Comparison of ENCODE assay signal across 1 cellular context in the genomic region with DNA sequence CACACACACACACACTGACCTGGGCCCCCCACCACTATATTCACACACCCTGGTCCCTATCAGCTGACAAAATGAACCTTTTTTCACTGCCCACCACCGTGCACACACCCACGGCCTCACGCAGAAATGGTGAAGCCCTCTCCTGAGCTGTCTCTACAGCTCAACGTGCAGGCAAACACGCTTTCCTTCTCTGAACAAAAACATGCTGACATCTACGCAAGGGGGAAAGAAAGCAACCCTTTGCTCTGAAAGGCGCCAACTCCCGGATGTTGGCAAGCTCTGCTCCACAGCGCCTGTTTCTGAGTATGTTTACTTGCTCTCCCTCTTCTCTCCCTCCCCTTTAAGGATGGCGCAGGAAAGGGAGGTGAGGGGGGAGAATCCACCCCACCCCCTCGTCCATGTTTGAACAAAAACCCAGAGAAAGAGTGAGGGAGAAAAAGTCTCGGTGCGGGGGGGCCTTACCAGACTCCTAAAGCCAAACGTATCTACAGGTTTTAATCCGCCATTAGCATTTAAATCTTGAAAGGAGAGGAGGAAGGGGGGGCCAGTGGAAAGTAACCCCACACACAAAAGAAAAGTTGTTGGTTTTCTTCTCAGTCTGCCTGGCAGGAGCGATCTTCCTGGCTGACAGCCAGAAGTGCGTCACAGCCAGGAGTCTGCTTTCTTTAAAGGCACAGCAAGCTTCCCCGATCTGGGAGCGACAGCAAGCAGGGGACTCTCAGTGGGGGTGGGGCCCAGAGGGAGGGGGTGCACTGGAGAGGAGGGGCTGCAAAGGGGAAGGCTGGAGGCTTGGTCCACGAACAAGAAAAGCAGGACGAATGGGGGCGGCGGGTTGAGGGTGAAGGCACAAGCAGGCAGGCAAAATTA.
TF ChIP-seq lines count a peak whose summit lies in the region.

No MANE protein-coding gene starts in this region.

TF ChIP-seq in HEK293, 187 proteins besides CTCF, POLR2A, EP300 and RAD21 (continued from another document):
- TF ChIP-seq ZFHX2 (tag by site-specific recombination; conservative IDR thresholded peaks at IDR 0.05) (peak; percentile 80), MEIS1 (CRISPR knock-in tag; IDR thresholded peaks at IDR 0.05; ENCODE audit: borderline replicate concordance) (no peak), OVOL3 (tag by site-specific recombination; IDR thresholded peaks at IDR 0.05) (no peak), ZNF239 (tag by site-specific recombination; IDR thresholded peaks at IDR 0.05) (no peak), ZNF175 (tag by site-specific recombination; IDR thresholded peaks at IDR 0.05) (no peak), ZNF701 (tag by site-specific recombination; IDR thresholded peaks at IDR 0.05) (no peak), TCF7L2 (IDR thresholded peaks at IDR 0.05; ENCODE audit: borderline replicate concordance, low read depth, low read length) (no peak), KLF16 (tag by site-specific recombination; IDR thresholded peaks at IDR 0.05) (peak; percentile 20; the same call in 1 of the 2 replicates), ZNF426 (tag by site-specific recombination; IDR thresholded peaks at IDR 0.05) (no peak), ZNF214 (tag by site-specific recombination; IDR thresholded peaks at IDR 0.05; ENCODE audit: borderline replicate concordance) (no peak), ZSCAN30 (tag by site-specific recombination; IDR thresholded peaks at IDR 0.05) (0 out of 2 replicates have a peak, but pooled peaks have one; percentile 39), ZNF544 (tag by site-specific recombination; IDR thresholded peaks at IDR 0.05) (no peak), REPIN1 (tag by site-specific recombination; IDR thresholded peaks at IDR 0.05; ENCODE audit: low read depth) (no peak), ZNF785 (tag by site-specific recombination; IDR thresholded peaks at IDR 0.05) (no peak), ZNF23 (tag by site-specific recombination; IDR thresholded peaks at IDR 0.05; ENCODE audit: borderline replicate concordance) (no peak), ZNF404 (tag by site-specific recombination; IDR thresholded peaks at IDR 0.05) (no peak), ZNF777 (tag by site-specific recombination; IDR thresholded peaks at IDR 0.05; ENCODE audit: borderline replicate concordance) (no peak), ZIC2 (tag by site-specific recombination; IDR thresholded peaks at IDR 0.05) (peak; percentile 81), ZNF24 (tag by site-specific recombination; IDR thresholded peaks at IDR 0.05) (no peak), ZNF366 (tag by site-specific recombination; conservative IDR thresholded peaks at IDR 0.05) (peak; percentile 75), ZBTB48 (tag by site-specific recombination; IDR thresholded peaks at IDR 0.05) (no peak), HOXC10 (CRISPR knock-in tag; IDR thresholded peaks at IDR 0.05) (no peak), ZNF311 (tag by site-specific recombination; IDR thresholded peaks at IDR 0.05; ENCODE audit: borderline replicate concordance) (no peak), ZNF521 (tag by site-specific recombination; IDR thresholded peaks at IDR 0.05) (no peak), ZFP3 (tag by site-specific recombination; IDR thresholded peaks at IDR 0.05; ENCODE audit: low read depth) (no peak), PRDM1 (tag by site-specific recombination; IDR thresholded peaks at IDR 0.05) (peak; percentile 88), ZNF707 (tag by site-specific recombination; IDR thresholded peaks at IDR 0.05) (no peak), ZNF221 (tag by site-specific recombination; IDR thresholded peaks at IDR 0.05; ENCODE audit: borderline replicate concordance) (no peak), GLIS2 (tag by site-specific recombination; IDR thresholded peaks at IDR 0.05) (peak; percentile 68), ZFP69B (tag by site-specific recombination; IDR thresholded peaks at IDR 0.05) (peak; percentile 96), ZNF621 (tag by site-specific recombination; IDR thresholded peaks at IDR 0.05) (no peak), KLF8 (tag by site-specific recombination; IDR thresholded peaks at IDR 0.05) (no peak), ZNF626 (tag by site-specific recombination; IDR thresholded peaks at IDR 0.05) (no peak)
- TF ChIP-seq, protein P1, sequence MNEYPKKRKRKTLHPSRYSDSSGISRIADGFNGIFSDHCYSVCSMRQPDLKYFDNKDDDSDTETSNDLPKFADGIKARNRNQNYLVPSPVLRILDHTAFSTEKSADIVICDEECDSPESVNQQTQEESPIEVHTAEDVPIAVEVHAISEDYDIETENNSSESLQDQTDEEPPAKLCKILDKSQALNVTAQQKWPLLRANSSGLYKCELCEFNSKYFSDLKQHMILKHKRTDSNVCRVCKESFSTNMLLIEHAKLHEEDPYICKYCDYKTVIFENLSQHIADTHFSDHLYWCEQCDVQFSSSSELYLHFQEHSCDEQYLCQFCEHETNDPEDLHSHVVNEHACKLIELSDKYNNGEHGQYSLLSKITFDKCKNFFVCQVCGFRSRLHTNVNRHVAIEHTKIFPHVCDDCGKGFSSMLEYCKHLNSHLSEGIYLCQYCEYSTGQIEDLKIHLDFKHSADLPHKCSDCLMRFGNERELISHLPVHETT (tag by site-specific recombination; IDR thresholded peaks at IDR 0.05) = no peak
- TF ChIP-seq, protein P2, sequence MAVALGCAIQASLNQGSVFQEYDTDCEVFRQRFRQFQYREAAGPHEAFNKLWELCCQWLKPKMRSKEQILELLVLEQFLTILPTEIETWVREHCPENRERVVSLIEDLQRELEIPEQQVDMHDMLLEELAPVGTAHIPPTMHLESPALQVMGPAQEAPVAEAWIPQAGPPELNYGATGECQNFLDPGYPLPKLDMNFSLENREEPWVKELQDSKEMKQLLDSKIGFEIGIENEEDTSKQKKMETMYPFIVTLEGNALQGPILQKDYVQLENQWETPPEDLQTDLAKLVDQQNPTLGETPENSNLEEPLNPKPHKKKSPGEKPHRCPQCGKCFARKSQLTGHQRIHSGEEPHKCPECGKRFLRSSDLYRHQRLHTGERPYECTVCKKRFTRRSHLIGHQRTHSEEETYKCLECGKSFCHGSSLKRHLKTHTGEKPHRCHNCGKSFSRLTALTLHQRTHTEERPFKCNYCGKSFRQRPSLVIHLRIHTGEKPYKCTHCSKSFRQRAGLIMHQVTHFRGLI (tag by site-specific recombination; IDR thresholded peaks at IDR 0.05) = no peak
- TF ChIP-seq, protein P3, sequence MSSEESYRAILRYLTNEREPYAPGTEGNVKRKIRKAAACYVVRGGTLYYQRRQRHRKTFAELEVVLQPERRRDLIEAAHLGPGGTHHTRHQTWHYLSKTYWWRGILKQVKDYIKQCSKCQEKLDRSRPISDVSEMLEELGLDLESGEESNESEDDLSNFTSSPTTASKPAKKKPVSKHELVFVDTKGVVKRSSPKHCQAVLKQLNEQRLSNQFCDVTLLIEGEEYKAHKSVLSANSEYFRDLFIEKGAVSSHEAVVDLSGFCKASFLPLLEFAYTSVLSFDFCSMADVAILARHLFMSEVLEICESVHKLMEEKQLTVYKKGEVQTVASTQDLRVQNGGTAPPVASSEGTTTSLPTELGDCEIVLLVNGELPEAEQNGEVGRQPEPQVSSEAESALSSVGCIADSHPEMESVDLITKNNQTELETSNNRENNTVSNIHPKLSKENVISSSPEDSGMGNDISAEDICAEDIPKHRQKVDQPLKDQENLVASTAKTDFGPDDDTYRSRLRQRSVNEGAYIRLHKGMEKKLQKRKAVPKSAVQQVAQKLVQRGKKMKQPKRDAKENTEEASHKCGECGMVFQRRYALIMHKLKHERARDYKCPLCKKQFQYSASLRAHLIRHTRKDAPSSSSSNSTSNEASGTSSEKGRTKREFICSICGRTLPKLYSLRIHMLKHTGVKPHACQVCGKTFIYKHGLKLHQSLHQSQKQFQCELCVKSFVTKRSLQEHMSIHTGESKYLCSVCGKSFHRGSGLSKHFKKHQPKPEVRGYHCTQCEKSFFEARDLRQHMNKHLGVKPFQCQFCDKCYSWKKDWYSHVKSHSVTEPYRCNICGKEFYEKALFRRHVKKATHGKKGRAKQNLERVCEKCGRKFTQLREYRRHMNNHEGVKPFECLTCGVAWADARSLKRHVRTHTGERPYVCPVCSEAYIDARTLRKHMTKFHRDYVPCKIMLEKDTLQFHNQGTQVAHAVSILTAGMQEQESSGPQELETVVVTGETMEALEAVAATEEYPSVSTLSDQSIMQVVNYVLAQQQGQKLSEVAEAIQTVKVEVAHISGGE (tag by site-specific recombination; conservative IDR thresholded peaks at IDR 0.05; ENCODE audit: low read depth) = no peak
- TF ChIP-seq, protein P4, sequence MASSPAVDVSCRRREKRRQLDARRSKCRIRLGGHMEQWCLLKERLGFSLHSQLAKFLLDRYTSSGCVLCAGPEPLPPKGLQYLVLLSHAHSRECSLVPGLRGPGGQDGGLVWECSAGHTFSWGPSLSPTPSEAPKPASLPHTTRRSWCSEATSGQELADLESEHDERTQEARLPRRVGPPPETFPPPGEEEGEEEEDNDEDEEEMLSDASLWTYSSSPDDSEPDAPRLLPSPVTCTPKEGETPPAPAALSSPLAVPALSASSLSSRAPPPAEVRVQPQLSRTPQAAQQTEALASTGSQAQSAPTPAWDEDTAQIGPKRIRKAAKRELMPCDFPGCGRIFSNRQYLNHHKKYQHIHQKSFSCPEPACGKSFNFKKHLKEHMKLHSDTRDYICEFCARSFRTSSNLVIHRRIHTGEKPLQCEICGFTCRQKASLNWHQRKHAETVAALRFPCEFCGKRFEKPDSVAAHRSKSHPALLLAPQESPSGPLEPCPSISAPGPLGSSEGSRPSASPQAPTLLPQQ (tag by site-specific recombination; IDR thresholded peaks at IDR 0.05) = peak; percentile 97
- TF ChIP-seq, protein P5, sequence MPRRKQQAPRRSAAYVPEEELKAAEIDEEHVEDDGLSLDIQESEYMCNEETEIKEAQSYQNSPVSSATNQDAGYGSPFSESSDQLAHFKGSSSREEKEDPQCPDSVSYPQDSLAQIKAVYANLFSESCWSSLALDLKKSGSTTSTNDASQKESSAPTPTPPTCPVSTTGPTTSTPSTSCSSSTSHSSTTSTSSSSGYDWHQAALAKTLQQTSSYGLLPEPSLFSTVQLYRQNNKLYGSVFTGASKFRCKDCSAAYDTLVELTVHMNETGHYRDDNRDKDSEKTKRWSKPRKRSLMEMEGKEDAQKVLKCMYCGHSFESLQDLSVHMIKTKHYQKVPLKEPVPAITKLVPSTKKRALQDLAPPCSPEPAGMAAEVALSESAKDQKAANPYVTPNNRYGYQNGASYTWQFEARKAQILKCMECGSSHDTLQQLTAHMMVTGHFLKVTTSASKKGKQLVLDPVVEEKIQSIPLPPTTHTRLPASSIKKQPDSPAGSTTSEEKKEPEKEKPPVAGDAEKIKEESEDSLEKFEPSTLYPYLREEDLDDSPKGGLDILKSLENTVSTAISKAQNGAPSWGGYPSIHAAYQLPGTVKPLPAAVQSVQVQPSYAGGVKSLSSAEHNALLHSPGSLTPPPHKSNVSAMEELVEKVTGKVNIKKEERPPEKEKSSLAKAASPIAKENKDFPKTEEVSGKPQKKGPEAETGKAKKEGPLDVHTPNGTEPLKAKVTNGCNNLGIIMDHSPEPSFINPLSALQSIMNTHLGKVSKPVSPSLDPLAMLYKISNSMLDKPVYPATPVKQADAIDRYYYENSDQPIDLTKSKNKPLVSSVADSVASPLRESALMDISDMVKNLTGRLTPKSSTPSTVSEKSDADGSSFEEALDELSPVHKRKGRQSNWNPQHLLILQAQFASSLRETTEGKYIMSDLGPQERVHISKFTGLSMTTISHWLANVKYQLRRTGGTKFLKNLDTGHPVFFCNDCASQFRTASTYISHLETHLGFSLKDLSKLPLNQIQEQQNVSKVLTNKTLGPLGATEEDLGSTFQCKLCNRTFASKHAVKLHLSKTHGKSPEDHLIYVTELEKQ (tag by site-specific recombination; IDR thresholded peaks at IDR 0.05; ENCODE audit: borderline replicate concordance) = 0 out of 2 replicates have a peak, but pooled peaks have one; percentile 9
- TF ChIP-seq, protein P6, sequence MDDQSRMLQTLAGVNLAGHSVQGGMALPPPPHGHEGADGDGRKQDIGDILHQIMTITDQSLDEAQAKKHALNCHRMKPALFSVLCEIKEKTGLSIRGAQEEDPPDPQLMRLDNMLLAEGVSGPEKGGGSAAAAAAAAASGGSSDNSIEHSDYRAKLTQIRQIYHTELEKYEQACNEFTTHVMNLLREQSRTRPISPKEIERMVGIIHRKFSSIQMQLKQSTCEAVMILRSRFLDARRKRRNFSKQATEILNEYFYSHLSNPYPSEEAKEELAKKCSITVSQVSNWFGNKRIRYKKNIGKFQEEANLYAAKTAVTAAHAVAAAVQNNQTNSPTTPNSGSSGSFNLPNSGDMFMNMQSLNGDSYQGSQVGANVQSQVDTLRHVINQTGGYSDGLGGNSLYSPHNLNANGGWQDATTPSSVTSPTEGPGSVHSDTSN (CRISPR knock-in tag; IDR thresholded peaks at IDR 0.05) = no peak
- TF ChIP-seq, protein P7, sequence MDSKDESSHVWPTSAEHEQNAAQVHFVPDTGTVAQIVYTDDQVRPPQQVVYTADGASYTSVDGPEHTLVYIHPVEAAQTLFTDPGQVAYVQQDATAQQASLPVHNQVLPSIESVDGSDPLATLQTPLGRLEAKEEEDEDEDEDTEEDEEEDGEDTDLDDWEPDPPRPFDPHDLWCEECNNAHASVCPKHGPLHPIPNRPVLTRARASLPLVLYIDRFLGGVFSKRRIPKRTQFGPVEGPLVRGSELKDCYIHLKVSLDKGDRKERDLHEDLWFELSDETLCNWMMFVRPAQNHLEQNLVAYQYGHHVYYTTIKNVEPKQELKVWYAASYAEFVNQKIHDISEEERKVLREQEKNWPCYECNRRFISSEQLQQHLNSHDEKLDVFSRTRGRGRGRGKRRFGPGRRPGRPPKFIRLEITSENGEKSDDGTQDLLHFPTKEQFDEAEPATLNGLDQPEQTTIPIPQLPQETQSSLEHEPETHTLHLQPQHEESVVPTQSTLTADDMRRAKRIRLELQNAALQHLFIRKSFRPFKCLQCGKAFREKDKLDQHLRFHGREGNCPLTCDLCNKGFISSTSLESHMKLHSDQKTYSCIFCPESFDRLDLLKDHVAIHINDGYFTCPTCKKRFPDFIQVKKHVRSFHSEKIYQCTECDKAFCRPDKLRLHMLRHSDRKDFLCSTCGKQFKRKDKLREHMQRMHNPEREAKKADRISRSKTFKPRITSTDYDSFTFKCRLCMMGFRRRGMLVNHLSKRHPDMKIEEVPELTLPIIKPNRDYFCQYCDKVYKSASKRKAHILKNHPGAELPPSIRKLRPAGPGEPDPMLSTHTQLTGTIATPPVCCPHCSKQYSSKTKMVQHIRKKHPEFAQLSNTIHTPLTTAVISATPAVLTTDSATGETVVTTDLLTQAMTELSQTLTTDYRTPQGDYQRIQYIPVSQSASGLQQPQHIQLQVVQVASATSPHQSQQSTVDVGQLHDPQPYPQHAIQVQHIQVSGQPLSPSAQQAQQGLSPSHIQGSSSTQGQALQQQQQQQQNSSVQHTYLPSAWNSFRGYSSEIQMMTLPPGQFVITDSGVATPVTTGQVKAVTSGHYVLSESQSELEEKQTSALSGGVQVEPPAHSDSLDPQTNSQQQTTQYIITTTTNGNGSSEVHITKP (tag by site-specific recombination; IDR thresholded peaks at IDR 0.05) = peak; percentile 74; the same call in 1 of the 2 replicates
- TF ChIP-seq, protein P8, sequence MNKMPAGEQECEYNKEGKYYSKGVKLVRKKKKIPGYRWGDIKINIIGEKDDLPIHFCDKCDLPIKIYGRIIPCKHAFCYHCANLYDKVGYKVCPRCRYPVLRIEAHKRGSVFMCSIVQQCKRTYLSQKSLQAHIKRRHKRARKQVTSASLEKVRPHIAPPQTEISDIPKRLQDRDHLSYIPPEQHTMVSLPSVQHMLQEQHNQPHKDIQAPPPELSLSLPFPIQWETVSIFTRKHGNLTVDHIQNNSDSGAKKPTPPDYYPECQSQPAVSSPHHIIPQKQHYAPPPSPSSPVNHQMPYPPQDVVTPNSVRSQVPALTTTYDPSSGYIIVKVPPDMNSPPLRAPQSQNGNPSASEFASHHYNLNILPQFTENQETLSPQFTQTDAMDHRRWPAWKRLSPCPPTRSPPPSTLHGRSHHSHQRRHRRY (tag by site-specific recombination; IDR thresholded peaks at IDR 0.05) = no peak
